In the genomic region with DNA sequence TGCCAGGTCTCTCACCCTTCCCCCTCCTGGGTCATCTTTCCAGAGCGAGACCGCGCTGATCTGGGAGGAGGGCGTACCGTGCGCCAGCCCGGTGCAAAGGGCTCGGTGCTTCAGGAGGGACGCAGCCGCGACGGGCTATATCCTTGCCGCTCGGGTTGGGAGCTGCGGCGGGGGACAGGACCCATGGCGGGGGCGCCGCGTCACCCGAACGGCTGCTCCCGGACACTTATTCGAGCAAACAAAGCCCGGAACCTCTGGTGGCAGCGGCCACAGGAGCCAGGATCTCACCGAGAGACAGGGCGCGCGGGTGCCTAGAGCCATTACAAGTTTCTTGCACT, we compare ENCODE assay signal across 8 cellular contexts.
DNase-seq lines count a peak whose midpoint lies in the region; ATAC-seq lines count a peak whose summit lies in the region.

No MANE protein-coding gene starts in this region.

- peaks cover 23% of the 10 kb centered on the region for H3K4me1 ChIP-seq in adipocyte (ENCODE audit: control insufficient read depth, insufficient read depth, low read length)
- H3K4me1 ChIP-seq in iPS-20b (ENCODE audit: insufficient read depth, low read length), result peaks cover 34% of the 10 kb centered on the region

- H3K4me3 ChIP-seq in adipocyte (ENCODE audit: low read length), result peak overlapping the region; percentile 87
- H3K4me3 ChIP-seq in iPS-20b (ENCODE audit: low read length), result peak overlapping the region; percentile 82
- peak overlapping the region; percentile 51 to 72 (median 64) for H3K4me3 ChIP-seq in skin epidermis

- peaks cover 49% of the 10 kb centered on the region for H3K27me3 ChIP-seq in adipocyte (replicated peaks; ENCODE audit: control insufficient read depth, insufficient read depth, low read length)
- no peaks in the 10 kb centered on the region for H3K27me3 ChIP-seq in iPS-20b (ENCODE audit: insufficient read depth, low read length)

- peak; percentile 11 for DNase-seq in stimulated activated CD4-positive, alpha-beta T cell treated with anti-CD3 and anti-CD28 coated beads, Interleukin-15, amount 100 ng/mL, for 24 hours
- no peak for DNase-seq in stimulated activated CD4-positive, alpha-beta T cell treated with anti-CD3 and anti-CD28 coated beads, Interleukin-4, amount 100 ng/mL, for 1 hour
- DNase-seq in adipocyte (ENCODE audit: low read depth) (peak; percentile 8), SW 1271 (lab: John Stamatoyannopoulos, UW) (no peak)

- H3K9me3 ChIP-seq in adipocyte (ENCODE audit: control insufficient read depth, low read length), result no peaks in the 10 kb centered on the region
- H3K9me3 ChIP-seq in iPS-20b (ENCODE audit: insufficient read depth, low read depth, low read length), result no peaks in the 10 kb centered on the region

- ATAC-seq in HG02938 (IDR thresholded peaks at IDR 0.05; ENCODE audit: unreplicated experiment), result no peak
- no peak for ATAC-seq in HG03457 (IDR thresholded peaks at IDR 0.05; ENCODE audit: unreplicated experiment)

- H3K36me3 ChIP-seq in adipocyte (ENCODE audit: control insufficient read depth, insufficient read depth, low read length, severe bottlenecking), result no peaks in the 10 kb centered on the region
- peaks cover 34% of the 10 kb centered on the region for H3K36me3 ChIP-seq in iPS-20b (ENCODE audit: insufficient read depth, low read depth, low read length)

- H3K27ac ChIP-seq in iPS-20b (ENCODE audit: low read length) (no peak overlapping the region), skin epidermis (peak overlapping the region in 18 of 21 experiments; percentile 8 to 85 (median 71))

- H3K9ac ChIP-seq in adipocyte (ENCODE audit: low read length) (no peak overlapping the region), iPS-20b (ENCODE audit: low read depth, low read length) (peak overlapping the region; percentile 80)

Comparison
In these comparisons a context has a peak if more than half of its experiments do, and no peak if none do; other contexts are left out.
1. DNase-seq: peak in stimulated activated CD4-positive, alpha-beta T cell treated with anti-CD3 and anti-CD28 coated beads, Interleukin-15, amount 100 ng/mL, for 24 hours (single experiment) and adipocyte (single experiment); none in stimulated activated CD4-positive, alpha-beta T cell treated with anti-CD3 and anti-CD28 coated beads, Interleukin-4, amount 100 ng/mL, for 1 hour (single experiment) and SW 1271 (0 of 2).
2. Peak in every context shown above with its lines, with median percentiles within 50 percentile points of each other: H3K4me3 ChIP-seq.